ENCODE assay signal across 13 cellular contexts in genomic region chr5:146283344-146283761, GRCh38. TPM values are rescaled to one million over a fixed set of nuclear protein-coding genes. Genes with fewer than 3 reads are reported as not detected.
DNase-seq lines count a peak whose midpoint lies in the region; ATAC-seq and TF ChIP-seq lines count a peak whose summit lies in the region.
"Had no signal": no experiment of that assay in that cellular context is flagged by ENCODE, and none has a peak within 500 bp of the region (broad histone marks: within the 10 kb centered on the region; RNA-seq: fewer than 3 reads in every experiment).

No MANE protein-coding gene starts in this region.

- H3K36me3 Mint-ChIP-seq in naive thymus-derived CD8-positive, alpha-beta T cell: peaks cover 0 to 78% (median 3%) of the 10 kb centered on the region in 3 donors

- H3K4me1 Mint-ChIP-seq in naive thymus-derived CD8-positive, alpha-beta T cell: peaks cover 0 to 2% (median 0%) of the 10 kb centered on the region in 4 donors

- no peaks in the 10 kb centered on the region for H3K27me3 Mint-ChIP-seq in naive thymus-derived CD8-positive, alpha-beta T cell

- ATAC-seq in omental fat pad (ENCODE audit: low FRiP score): peak; percentile 78
- no peak for ATAC-seq in naive thymus-derived CD8-positive, alpha-beta T cell

- TF ChIP-seq CTCF in omental fat pad (IDR thresholded peaks at IDR 0.05): no peak

- H3K27ac Mint-ChIP-seq in naive thymus-derived CD8-positive, alpha-beta T cell: no peak overlapping the region

- H3K9me3 Mint-ChIP-seq in naive thymus-derived CD8-positive, alpha-beta T cell: no peaks in the 10 kb centered on the region

- DNase-seq in EL: peak; percentile 97
- peak; percentile 95 for DNase-seq in M059J (ENCODE audit: low read depth)
- peak; percentile 44 for DNase-seq in epidermal melanocyte (ENCODE audit: insufficient read length, low spot score)
- DNase-seq in omental fat pad (ENCODE audit: low spot score): no peak
- DNase-seq in SHP77 (lab: John Stamatoyannopoulos, UW): no peak
- no peak for DNase-seq in activated naive CD4-positive, alpha-beta T cell treated with Interleukin-2 at 50 U/mL for 16 hours
- DNase-seq in central memory CD4-positive, alpha-beta T cell: no peak
- no peak for DNase-seq in naive thymus-derived CD8-positive, alpha-beta T cell
- DNase-seq: GF-D8, Kasumi-1, midbrain, NCI-H774, stomach had no signal

- no peak overlapping the region for H3K4me3 Mint-ChIP-seq in naive thymus-derived CD8-positive, alpha-beta T cell

- POLR2A ChIA-PET in naive thymus-derived CD8-positive, alpha-beta T cell (lab: Charles Lee): no interaction called here

RNA-seq across cellular contexts. Expression of gene POU4F3, which starts 55.3 kb away (rescaled TPM):
- 0.10 and 0.17 TPM in 2 replicates for total RNA-seq in M059J (2014; rRNA removed; shearing (Covaris generic))
- total RNA-seq in omental fat pad: under 1 TPM in 1 of 4 donors, not detected in 3; 0.32 TPM
- total RNA-seq in naive thymus-derived CD8-positive, alpha-beta T cell: under 1 TPM in 1 of 2 experiments, not detected in 1; 0.13 TPM
- polyA plus RNA-seq in naive thymus-derived CD8-positive, alpha-beta T cell: under 1 TPM in 1 of 3 donors, not detected in 2; 0.11 TPM
- total RNA-seq: stomach had no signal

Comparison
In these comparisons a context has a peak if more than half of its experiments do, and no peak if none do; other contexts are left out.
1. DNase-seq: peak in EL (single experiment), M059J (single experiment) and epidermal melanocyte (single experiment); none in omental fat pad (single experiment), SHP77 (0 of 2), activated naive CD4-positive, alpha-beta T cell treated with Interleukin-2 at 50 U/mL for 16 hours (single experiment), central memory CD4-positive, alpha-beta T cell (single experiment) and naive thymus-derived CD8-positive, alpha-beta T cell (0 of 10).